In the genomic region with DNA sequence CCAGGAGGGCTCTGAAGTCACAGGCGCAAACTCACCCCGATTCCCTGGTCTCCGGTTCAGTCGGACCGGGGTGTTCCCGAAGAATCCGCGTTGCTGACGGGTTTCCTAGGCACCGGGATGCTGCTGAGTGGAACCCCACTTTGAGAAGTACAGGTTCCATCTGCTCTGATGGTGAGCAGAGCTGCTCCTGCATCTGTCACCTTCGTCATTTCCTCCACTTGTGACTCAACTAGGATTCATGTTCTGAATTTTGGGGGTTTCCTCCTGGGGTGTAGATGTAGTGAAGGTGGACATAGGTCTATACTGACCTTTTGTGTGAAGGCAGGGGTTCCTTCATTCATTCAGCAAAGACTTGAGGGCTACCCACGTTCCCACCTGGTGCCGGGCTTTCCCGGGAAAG, we compare ENCODE assay signal across 26 cellular contexts. TPM values are rescaled to one million over a fixed set of nuclear protein-coding genes. Genes with fewer than 3 reads are reported as not detected.
"Had no signal": no experiment of that assay in that cellular context is flagged by ENCODE, and none has a peak within 500 bp of the region (broad histone marks: within the 10 kb centered on the region; RNA-seq: fewer than 3 reads in every experiment).

No MANE protein-coding gene starts in this region.

- DNase-seq: activated CD4-positive, alpha-beta T cell treated with anti-CD3 and anti-CD28 coated beads for 48 hours; activated CD4-positive, alpha-beta T cell treated with anti-CD3 and anti-CD28 coated beads, Interleukin-2, amount 50 U/mL, for 48 hours; activated CD4-positive, CD25-positive, alpha-beta regulatory T cell; activated CD8-positive, alpha-beta memory T cell treated with anti-CD3 and anti-CD28 coated beads, Interleukin-2, amount 10 ng/mL, durations not matched to agents 7 days and 5 days; activated effector memory CD4-positive, alpha-beta T cell treated with anti-CD3 and anti-CD28 coated beads, Interleukin-2, amount 50 U/mL, for 16 hours; activated naive CD4-positive, alpha-beta T cell treated with anti-CD3 and anti-CD28 coated beads for 36 hours; dermis blood vessel endothelial cell; effector CD4-positive, alpha-beta T cell; esophagus squamous epithelium; foreskin melanocyte; kidney glomerular epithelial cell; lower lobe of right lung; mesenchymal stem cell; naive thymus-derived CD8-positive, alpha-beta T cell; psoas muscle; sigmoid colon; small intestine; stimulated activated CD4-positive, alpha-beta T cell treated with anti-CD3 and anti-CD28 coated beads, Interleukin-4, amount 100 ng/mL, for 24 hours; stimulated activated naive B cell treated with anti-CD40 and anti-IgM and Interleukin-4, amounts not matched to agents 10 μg/mL and 1 μg/mL and 100 μg/mL, for 72 hours; transverse colon had no signal

- H3K4me3 ChIP-seq: esophagus squamous epithelium, lower lobe of right lung, psoas muscle, sigmoid colon, transverse colon had no signal

- H2AFZ ChIP-seq: parathyroid adenoma had no signal

- H3K9me3 Mint-ChIP-seq: central memory CD8-positive, alpha-beta T cell had no signal

- H3K4me1 ChIP-seq: lower lobe of right lung, parathyroid adenoma, psoas muscle had no signal

- ATAC-seq: activated CD8-positive, alpha-beta memory T cell treated with anti-CD3 and anti-CD28 coated beads, Interleukin-2, amount 10 ng/mL, durations not matched to agents 7 days and 5 days; left lobe of liver; lower lobe of right lung; naive thymus-derived CD8-positive, alpha-beta T cell; psoas muscle; SK-N-SH treated with all-trans-retinoic acid at 6 μM for 48 hours had no signal

- H3K36me3 Mint-ChIP-seq: activated CD8-positive, alpha-beta memory T cell treated with anti-CD3 and anti-CD28 coated beads, Interleukin-2, amount 10 ng/mL, durations not matched to agents 7 days and 5 days had no signal

- H3K27me3 ChIP-seq: sigmoid colon, transverse colon had no signal

- H3K79me2 ChIP-seq: parathyroid adenoma had no signal

- H3K27ac ChIP-seq: epithelial cell of prostate, lower lobe of right lung, parathyroid adenoma, psoas muscle, sigmoid colon, transverse colon had no signal

- H3K36me3 ChIP-seq: esophagus squamous epithelium, lower lobe of right lung, sigmoid colon, transverse colon had no signal

- H3K4me1 Mint-ChIP-seq: central memory CD8-positive, alpha-beta T cell; naive thymus-derived CD8-positive, alpha-beta T cell had no signal

- H3K9ac ChIP-seq: parathyroid adenoma had no signal

- H3K27ac Mint-ChIP-seq: activated CD8-positive, alpha-beta memory T cell treated with anti-CD3 and anti-CD28 coated beads, Interleukin-2, amount 10 ng/mL, durations not matched to agents 7 days and 5 days; activated naive CD4-positive, alpha-beta T cell treated with anti-CD3 and anti-CD28 coated beads for 36 hours; naive thymus-derived CD8-positive, alpha-beta T cell; stimulated activated naive B cell treated with anti-CD40 and anti-IgM and Interleukin-4, amounts not matched to agents 10 μg/mL and 1 μg/mL and 100 μg/mL, for 72 hours had no signal

- H3K27me3 Mint-ChIP-seq: activated CD8-positive, alpha-beta memory T cell treated with anti-CD3 and anti-CD28 coated beads, Interleukin-2, amount 10 ng/mL, durations not matched to agents 7 days and 5 days had no signal

- H3K4me3 Mint-ChIP-seq: activated CD8-positive, alpha-beta memory T cell treated with anti-CD3 and anti-CD28 coated beads, Interleukin-2, amount 10 ng/mL, durations not matched to agents 7 days and 5 days; activated naive CD4-positive, alpha-beta T cell treated with anti-CD3 and anti-CD28 coated beads for 36 hours; central memory CD8-positive, alpha-beta T cell; naive thymus-derived CD8-positive, alpha-beta T cell; stimulated activated naive B cell treated with anti-CD40 and anti-IgM and Interleukin-4, amounts not matched to agents 10 μg/mL and 1 μg/mL and 100 μg/mL, for 72 hours had no signal

RNA-seq across cellular contexts. Expression of a gene that starts 51.7 kb away (rescaled TPM):
- total RNA-seq: activated naive CD4-positive, alpha-beta T cell treated with anti-CD3 and anti-CD28 coated beads for 36 hours; T-helper 2 cell treated with Interferon-gamma antibody and Interleukin-4, amounts not matched to agents 100 ng/mL and 5 ng/mL, for 36 hours had no signal
- polyA plus RNA-seq: naive thymus-derived CD8-positive, alpha-beta T cell had no signal
